In the genomic region with DNA sequence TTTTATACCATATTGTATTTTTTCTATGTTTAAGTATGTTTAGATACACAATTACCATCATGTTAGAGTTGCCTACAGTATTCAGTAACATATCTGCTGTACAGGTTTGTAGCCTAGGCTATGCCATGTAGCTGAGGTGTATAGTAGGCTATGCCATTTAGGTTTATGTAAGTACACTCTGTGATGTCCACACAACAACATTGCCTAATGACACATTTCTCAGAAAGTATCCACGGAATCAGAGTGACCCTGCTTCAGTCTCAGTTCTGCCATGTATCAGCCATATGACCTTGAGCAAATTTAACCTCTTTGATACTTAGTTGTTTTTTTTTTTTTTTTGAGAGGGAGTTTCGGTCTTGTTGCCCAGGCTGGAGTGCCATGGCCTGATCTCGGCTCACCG, we compare ENCODE assay signal across 16 cellular contexts. TPM values are rescaled to one million over a fixed set of nuclear protein-coding genes. Genes with fewer than 3 reads are reported as not detected.
A peak's percentile ranks its signal among the peaks of the same experiment; 100 is the strongest.
DNase-seq lines count a peak whose midpoint lies in the region; ATAC-seq and TF ChIP-seq lines count a peak whose summit lies in the region.
"Had no signal": no experiment of that assay in that cellular context is flagged by ENCODE, and none has a peak within 500 bp of the region (broad histone marks: within the 10 kb centered on the region; RNA-seq: fewer than 3 reads in every experiment).

No MANE protein-coding gene starts in this region.

- no peak overlapping the region for H4K8ac ChIP-seq in IMR-90 (ENCODE audit: low read depth in 2 of 2, low read length in 2 of 2)

- H3K14ac ChIP-seq in IMR-90 (replicated peaks; ENCODE audit: low read depth, low read length): peak overlapping the region; percentile 48; the same call in 1 of the 2 replicates

- no peak overlapping the region for H3K4ac ChIP-seq in IMR-90 (ENCODE audit: low read depth, low read length)

- TF ChIP-seq CTCF in IMR-90 (conservative IDR thresholded peaks at IDR 0.05; ENCODE audit: low read depth, low read length): no peak
- no peak for TF ChIP-seq CTCF in hepatocyte (IDR thresholded peaks at IDR 0.05; ENCODE audit: poor library complexity)

- 0 out of 2 replicates have a peak overlapping the region, but pooled peaks have one; percentile 2 for H4K91ac ChIP-seq in IMR-90 (ENCODE audit: insufficient read depth, low read depth, low read length)

- no peak overlapping the region for H4K5ac ChIP-seq in IMR-90 (ENCODE audit: low read depth, low read length)

- no peak overlapping the region for H3K18ac ChIP-seq in IMR-90 (ENCODE audit: low read depth, low read length)

- no peaks in the 10 kb centered on the region for H3K9me3 Mint-ChIP-seq in activated CD8-positive, alpha-beta memory T cell treated with anti-CD3 and anti-CD28 coated beads, Interleukin-2, amount 10 ng/mL, durations not matched to agents 7 days and 5 days (ENCODE audit: low read depth)
- no peaks in the 10 kb centered on the region for H3K9me3 Mint-ChIP-seq in activated T-helper 2 cell treated with anti-CD3 and anti-CD28 coated beads, Interferon-gamma antibody, Interleukin-2, Interleukin-4, amounts not matched to agents 10 μg/mL and 5 μg/mL and 100 μg/mL, durations not matched to agents 14 hours and 24 hours and 36 hours
- H3K9me3 Mint-ChIP-seq in natural killer cell treated with Interleukin-12 subunit alpha and Interleukin-12 subunit beta and Interleukin-15 and Interleukin-18, amount 100 ng/mL, for 72 hours: no peaks in the 10 kb centered on the region
- H3K9me3 Mint-ChIP-seq: WTC11 had no signal

- H2BK5ac ChIP-seq in IMR-90 (ENCODE audit: low read depth, low read length, poor library complexity, severe bottlenecking): peak overlapping the region; percentile 13

- H4K20me1 ChIP-seq in IMR-90 (ENCODE audit: insufficient read depth, low read length) (peaks cover 40% of the 10 kb centered on the region), hepatocyte (ENCODE audit: insufficient read depth, poor library complexity, severe bottlenecking) (peaks cover 58% of the 10 kb centered on the region)

- dilution Hi-C loops in IMR-90 (cut with HindIII; ENCODE audit: low sequenced_read_pairs, unreplicated experiment): no loop called here

- H2AK5ac ChIP-seq in IMR-90 (ENCODE audit: low read depth, low read length): no peak overlapping the region

- H2AK9ac ChIP-seq in IMR-90 (replicated peaks; ENCODE audit: low read depth, low read length, poor library complexity): no peak overlapping the region

- H3K27me3 Mint-ChIP-seq in activated CD8-positive, alpha-beta memory T cell treated with anti-CD3 and anti-CD28 coated beads, Interleukin-2, amount 10 ng/mL, durations not matched to agents 7 days and 5 days: no peaks in the 10 kb centered on the region
- H3K27me3 Mint-ChIP-seq in activated T-helper 2 cell treated with anti-CD3 and anti-CD28 coated beads, Interferon-gamma antibody, Interleukin-2, Interleukin-4, amounts not matched to agents 10 μg/mL and 5 μg/mL and 100 μg/mL, durations not matched to agents 14 hours and 24 hours and 36 hours (ENCODE audit: low read depth): no peaks in the 10 kb centered on the region
- no peaks in the 10 kb centered on the region for H3K27me3 Mint-ChIP-seq in natural killer cell treated with Interleukin-12 subunit alpha and Interleukin-12 subunit beta and Interleukin-15 and Interleukin-18, amount 100 ng/mL, for 72 hours

- intact Hi-C loops in IMR-90 (cut with micrococcal nuclease) (no loop called here), sciatic nerve (cut with DNase I) (no loop called here)
- intact Hi-C loops in activated T-helper 2 cell treated with anti-CD3 and anti-CD28 coated beads, Interferon-gamma antibody, Interleukin-2, Interleukin-4, amounts not matched to agents 10 μg/mL and 5 μg/mL and 100 μg/mL, durations not matched to agents 14 hours and 24 hours and 36 hours (cut with micrococcal nuclease): loop anchor here (10.0 kb wide), 1 partner anchor 1261 kb away; no protein-coding TSS in a partner anchor

- H2BK15ac ChIP-seq in IMR-90 (ENCODE audit: low read depth, low read length): no peak overlapping the region

- no peak overlapping the region for H3K27ac ChIP-seq in IMR-90 (ENCODE audit: insufficient read depth, low read length)
- no peak overlapping the region for H3K27ac ChIP-seq in hepatocyte

- no peaks in the 10 kb centered on the region for H3K9me2 ChIP-seq in hepatocyte (replicated peaks; ENCODE audit: insufficient read depth)

- H3K36me3 ChIP-seq in IMR-90 (ENCODE audit: control insufficient read depth, insufficient read depth, low read length) (no peaks in the 10 kb centered on the region), hepatocyte (replicated peaks; ENCODE audit: insufficient read depth, low read depth) (no peaks in the 10 kb centered on the region)

- H3K9me3 ChIP-seq in IMR-90 (ENCODE audit: control insufficient read depth, insufficient read depth, low read length) (no peaks in the 10 kb centered on the region), hepatocyte (ENCODE audit: low read depth) (no peaks in the 10 kb centered on the region)
- H3K9me3 ChIP-seq: heart left ventricle had no signal

- H2AFZ ChIP-seq in IMR-90 (replicated peaks; ENCODE audit: low read length, poor library complexity): no peak overlapping the region
- no peak overlapping the region for H2AFZ ChIP-seq in hepatocyte

- CTCF ChIA-PET in activated CD8-positive, alpha-beta memory T cell treated with anti-CD3 and anti-CD28 coated beads, Interleukin-2, amount 10 ng/mL, durations not matched to agents 7 days and 5 days (lab: Charles Lee): interaction anchor here (1.0 to 1.4 kb wide), 2 partner anchors 10 to 30 kb away, joined by 3 read pairs; no protein-coding TSS in a partner anchor
- CTCF ChIA-PET in IMR-90 (lab: Yijun Ruan, JAX): interaction anchor here (1.0 kb wide), 1 partner anchor 103 kb away, joined by 3 read pairs; no protein-coding TSS in a partner anchor

- H3K27me3 ChIP-seq in IMR-90 (ENCODE audit: control insufficient read depth, insufficient read depth, low read length): no peaks in the 10 kb centered on the region
- no peaks in the 10 kb centered on the region for H3K27me3 ChIP-seq in hepatocyte
- H3K27me3 ChIP-seq: heart left ventricle had no signal

- H3K79me2 ChIP-seq in hepatocyte: peaks cover 100% of the 10 kb centered on the region

- peak overlapping the region; percentile 96 for H3K27ac Mint-ChIP-seq in activated CD8-positive, alpha-beta memory T cell treated with anti-CD3 and anti-CD28 coated beads, Interleukin-2, amount 10 ng/mL, durations not matched to agents 7 days and 5 days
- H3K27ac Mint-ChIP-seq in activated T-helper 2 cell treated with anti-CD3 and anti-CD28 coated beads, Interferon-gamma antibody, Interleukin-2, Interleukin-4, amounts not matched to agents 10 μg/mL and 5 μg/mL and 100 μg/mL, durations not matched to agents 14 hours and 24 hours and 36 hours: peak overlapping the region; percentile 89
- H3K27ac Mint-ChIP-seq in natural killer cell treated with Interleukin-12 subunit alpha and Interleukin-12 subunit beta and Interleukin-15 and Interleukin-18, amount 100 ng/mL, for 72 hours: peak overlapping the region; percentile 93 to 96
- H3K27ac Mint-ChIP-seq: WTC11 had no signal

- TF ChIP-seq RAD21 in IMR-90 (IDR thresholded peaks at IDR 0.05; ENCODE audit: low read length): no peak

- peaks cover 91% of the 10 kb centered on the region for H3K4me1 Mint-ChIP-seq in activated CD8-positive, alpha-beta memory T cell treated with anti-CD3 and anti-CD28 coated beads, Interleukin-2, amount 10 ng/mL, durations not matched to agents 7 days and 5 days
- peaks cover 76% of the 10 kb centered on the region for H3K4me1 Mint-ChIP-seq in activated T-helper 2 cell treated with anti-CD3 and anti-CD28 coated beads, Interferon-gamma antibody, Interleukin-2, Interleukin-4, amounts not matched to agents 10 μg/mL and 5 μg/mL and 100 μg/mL, durations not matched to agents 14 hours and 24 hours and 36 hours (ENCODE audit: low read depth)
- H3K4me1 Mint-ChIP-seq in natural killer cell treated with Interleukin-12 subunit alpha and Interleukin-12 subunit beta and Interleukin-15 and Interleukin-18, amount 100 ng/mL, for 72 hours (ENCODE audit: low read depth in 2 of 2): peaks cover 75 to 84% of the 10 kb centered on the region in 2 donors

- POLR2A ChIA-PET in IMR-90 (lab: Charles Lee; ENCODE audit: unreplicated experiment): no interaction called here

- no peak for ATAC-seq in activated CD8-positive, alpha-beta memory T cell treated with anti-CD3 and anti-CD28 coated beads, Interleukin-2, amount 10 ng/mL, durations not matched to agents 7 days and 5 days
- no peak for ATAC-seq in IMR-90 (ENCODE audit: low read depth)
- ATAC-seq in natural killer cell treated with Interleukin-12 subunit alpha and Interleukin-12 subunit beta and Interleukin-15 and Interleukin-18, amount 100 ng/mL, for 72 hours: no peak
- ATAC-seq in sciatic nerve: no peak
- ATAC-seq: HCT116, heart left ventricle, WTC11 had no signal

- WGBS in IMR-90 (ENCODE audit: extremely low coverage in 2 of 2, insufficient read length in 1 of 2), 2 experiments: no CpG with 5 or more reads among the region's 4 CpGs
- WGBS in hepatocyte (ENCODE audit: low lambda C conversion rate, missing lambda C conversion rate): 100% methylated on average over 4 of the region's 4 CpGs

- H3K36me3 Mint-ChIP-seq in activated CD8-positive, alpha-beta memory T cell treated with anti-CD3 and anti-CD28 coated beads, Interleukin-2, amount 10 ng/mL, durations not matched to agents 7 days and 5 days: peaks cover 17% of the 10 kb centered on the region
- peaks cover 16% of the 10 kb centered on the region for H3K36me3 Mint-ChIP-seq in activated T-helper 2 cell treated with anti-CD3 and anti-CD28 coated beads, Interferon-gamma antibody, Interleukin-2, Interleukin-4, amounts not matched to agents 10 μg/mL and 5 μg/mL and 100 μg/mL, durations not matched to agents 14 hours and 24 hours and 36 hours (ENCODE audit: low read depth)
- H3K36me3 Mint-ChIP-seq in natural killer cell treated with Interleukin-12 subunit alpha and Interleukin-12 subunit beta and Interleukin-15 and Interleukin-18, amount 100 ng/mL, for 72 hours: peaks cover 4% of the 10 kb centered on the region
- H3K36me3 Mint-ChIP-seq: WTC11 had no signal

- H3K79me1 ChIP-seq in IMR-90 (ENCODE audit: low read depth in 1 of 2, low read length in 2 of 2): peaks cover 45 to 86% of the 10 kb centered on the region in 2 experiments

- TF ChIP-seq POLR2A in IMR-90 (IDR thresholded peaks at IDR 0.05; ENCODE audit: low read depth, low read length): no peak

- in situ Hi-C loops in IMR-90 (cut with MboI; ENCODE audit: low sequenced_read_pairs): no loop called here

- no peak overlapping the region for H3K9ac ChIP-seq in IMR-90 (ENCODE audit: low read depth, low read length)

- no peak overlapping the region for H3K4me3 ChIP-seq in IMR-90 (ENCODE audit: insufficient read depth, low read depth, low read length)
- no peak overlapping the region for H3K4me3 ChIP-seq in hepatocyte
- H3K4me3 ChIP-seq: heart left ventricle had no signal

- H2BK20ac ChIP-seq in IMR-90 (ENCODE audit: low read depth, low read length): no peak overlapping the region; the same call in 1 of the 2 replicates

- DNase-seq in activated CD8-positive, alpha-beta memory T cell treated with anti-CD3 and anti-CD28 coated beads, Interleukin-2, amount 10 ng/mL, durations not matched to agents 7 days and 5 days: no peak
- no peak for DNase-seq in activated CD8-positive, alpha-beta memory T cell treated with anti-CD3 and anti-CD28 coated beads, Interleukin-2, amount 50 U/mL, for 4 hours
- no peak for DNase-seq in IMR-90
- DNase-seq in activated T-helper 2 cell treated with anti-CD3 and anti-CD28 coated beads, Interferon-gamma antibody, Interleukin-2, Interleukin-4, amounts not matched to agents 10 μg/mL and 5 μg/mL and 100 μg/mL, durations not matched to agents 14 hours and 24 hours and 36 hours (ENCODE audit: low spot score): no peak
- no peak for DNase-seq in natural killer cell treated with Interleukin-12 subunit alpha and Interleukin-12 subunit beta and Interleukin-15 and Interleukin-18, amount 100 ng/mL, for 72 hours (ENCODE audit: low spot score)
- DNase-seq in hepatocyte (ENCODE audit: low spot score): no peak
- no peak for DNase-seq in sciatic nerve (ENCODE audit: low spot score)
- DNase-seq in HK-2 (ENCODE audit: unreplicated experiment): no peak
- DNase-seq: aorta, cerebellar nuclear complex, heart left ventricle, mesenchymal stem cell, NCI-H146, NCI-H226 had no signal

- no peak overlapping the region for H2BK120ac ChIP-seq in IMR-90 (ENCODE audit: low read depth, low read length)

- H3K4me1 ChIP-seq in IMR-90 (ENCODE audit: control insufficient read depth, insufficient read depth, low read length) (peaks cover 16% of the 10 kb centered on the region), hepatocyte (ENCODE audit: insufficient read depth) (peaks cover under 1% of the 10 kb centered on the region)

- peak overlapping the region; percentile 81; the same call in 1 of the 2 replicates for H3K23ac ChIP-seq in IMR-90 (ENCODE audit: low read depth, low read length)

- BruUV-seq in IMR-90 (replicated peaks; lab: Mats Ljungman, UMichigan): no TSS peak

- peaks cover 23% of the 10 kb centered on the region for H3K9me1 ChIP-seq in IMR-90 (ENCODE audit: insufficient read depth, low read length)

- H3K4me2 ChIP-seq in IMR-90 (ENCODE audit: low read depth, low read length) (no peak overlapping the region), hepatocyte (no peak overlapping the region)

- H3K56ac ChIP-seq in IMR-90 (ENCODE audit: extremely low read depth, insufficient read depth, low read length): no peak overlapping the region

- no peak overlapping the region for H3K4me3 Mint-ChIP-seq in activated CD8-positive, alpha-beta memory T cell treated with anti-CD3 and anti-CD28 coated beads, Interleukin-2, amount 10 ng/mL, durations not matched to agents 7 days and 5 days
- no peak overlapping the region for H3K4me3 Mint-ChIP-seq in activated T-helper 2 cell treated with anti-CD3 and anti-CD28 coated beads, Interferon-gamma antibody, Interleukin-2, Interleukin-4, amounts not matched to agents 10 μg/mL and 5 μg/mL and 100 μg/mL, durations not matched to agents 14 hours and 24 hours and 36 hours (ENCODE audit: low read depth)
- H3K4me3 Mint-ChIP-seq in natural killer cell treated with Interleukin-12 subunit alpha and Interleukin-12 subunit beta and Interleukin-15 and Interleukin-18, amount 100 ng/mL, for 72 hours: peak overlapping the region; percentile 58
- H3K4me3 Mint-ChIP-seq: WTC11 had no signal

RNA-seq across cellular contexts. Expression of a gene that starts 12.7 kb away (rescaled TPM):
- 10 to 100 TPM; 62.9 to 66.4 TPM for total RNA-seq in activated CD8-positive, alpha-beta memory T cell treated with anti-CD3 and anti-CD28 coated beads, Interleukin-2, amount 10 ng/mL, durations not matched to agents 7 days and 5 days
- 2.3 and 2.5 TPM in 2 replicates for total RNA-seq in IMR-90 (2012; rRNA removed)
- polyA plus RNA-seq in IMR-90 (2012; rRNA removed): 10.1 and 10.4 TPM in 2 replicates
- polyA plus RNA-seq in IMR-90 (2012; cell fraction: cytosol; rRNA removed): 5.9 and 7.7 TPM in 2 replicates
- 21.8 and 29.0 TPM in 2 replicates for polyA plus RNA-seq in IMR-90 (2012; cell fraction: nucleus; rRNA removed; ENCODE audit: low replicate concordance)
- 46.6 and 46.7 TPM in 2 replicates for total RNA-seq in activated T-helper 2 cell treated with anti-CD3 and anti-CD28 coated beads, Interferon-gamma antibody, Interleukin-2, Interleukin-4, amounts not matched to agents 10 μg/mL and 5 μg/mL and 100 μg/mL, durations not matched to agents 14 hours and 24 hours and 36 hours
- total RNA-seq in natural killer cell treated with Interleukin-12 subunit alpha and Interleukin-12 subunit beta and Interleukin-15 and Interleukin-18, amount 100 ng/mL, for 72 hours: 100 to 1,000 TPM; 111 to 139 TPM
- 16.2 and 28.4 TPM in 2 replicates for total RNA-seq in hepatocyte
- 15.7 and 16.3 TPM in 2 replicates for polyA plus RNA-seq in hepatocyte
- total RNA-seq in sciatic nerve: 68.9 TPM

RNA-seq across cellular contexts. Expression of a gene that starts 49.5 kb away (rescaled TPM):
- total RNA-seq in activated CD8-positive, alpha-beta memory T cell treated with anti-CD3 and anti-CD28 coated beads, Interleukin-2, amount 10 ng/mL, durations not matched to agents 7 days and 5 days: not detected
- not detected in 2 replicates for total RNA-seq in IMR-90 (2012; rRNA removed)
- polyA plus RNA-seq in IMR-90 (2012; rRNA removed): not detected in 2 replicates
- not detected in 2 replicates for polyA plus RNA-seq in IMR-90 (2012; cell fraction: cytosol; rRNA removed)
- polyA plus RNA-seq in IMR-90 (2012; cell fraction: nucleus; rRNA removed; ENCODE audit: low replicate concordance): not detected in 2 replicates
- total RNA-seq in activated T-helper 2 cell treated with anti-CD3 and anti-CD28 coated beads, Interferon-gamma antibody, Interleukin-2, Interleukin-4, amounts not matched to agents 10 μg/mL and 5 μg/mL and 100 μg/mL, durations not matched to agents 14 hours and 24 hours and 36 hours: 0.05 TPM in 1 of 2 replicates, not detected in the other
- total RNA-seq in natural killer cell treated with Interleukin-12 subunit alpha and Interleukin-12 subunit beta and Interleukin-15 and Interleukin-18, amount 100 ng/mL, for 72 hours: not detected
- 0.23 TPM in 1 of 2 replicates, not detected in the other for total RNA-seq in hepatocyte
- not detected in 2 replicates for polyA plus RNA-seq in hepatocyte
- total RNA-seq in sciatic nerve: not detected
- total RNA-seq: aorta, heart left ventricle had no signal
- polyA plus RNA-seq: aorta had no signal
